In the genomic region with DNA sequence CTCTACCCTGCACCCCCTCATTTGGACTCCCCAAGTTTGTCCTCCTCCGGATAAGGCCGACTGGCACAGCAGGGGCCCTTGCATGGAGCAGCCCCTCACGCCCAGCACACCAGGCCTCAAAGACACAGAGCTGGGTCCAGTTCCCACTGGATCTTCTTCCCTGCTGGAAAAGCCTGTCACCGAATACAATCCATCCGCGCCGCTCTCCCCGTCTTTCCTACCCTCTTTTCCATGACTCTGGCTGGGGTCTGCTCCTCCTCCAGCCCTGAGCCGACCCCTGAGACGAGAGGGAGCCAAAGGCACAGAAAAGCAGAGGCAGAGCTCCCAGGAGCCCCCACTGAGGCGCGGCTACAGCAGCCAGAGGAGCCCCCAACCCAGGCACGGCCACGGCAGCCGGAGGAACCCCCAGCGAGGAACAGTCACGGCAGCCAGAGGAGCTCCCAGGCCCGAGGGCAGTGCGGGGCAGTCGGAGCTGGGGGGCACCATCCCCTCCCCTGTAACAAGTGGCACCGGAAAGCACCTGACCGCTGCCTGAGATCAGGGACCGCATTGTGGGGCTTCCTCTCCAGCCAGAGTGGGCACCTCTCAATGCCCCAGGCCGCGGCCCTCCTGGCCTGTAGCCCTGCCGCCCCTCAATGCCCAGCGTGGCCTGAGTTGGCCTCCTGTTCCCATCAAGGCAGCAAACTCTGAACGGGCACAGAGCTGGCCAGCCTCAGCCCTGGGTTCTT, we compare ENCODE assay signal across 18 cellular contexts. TPM values are rescaled to one million over a fixed set of nuclear protein-coding genes. Genes with fewer than 3 reads are reported as not detected.
DNase-seq lines count a peak whose midpoint lies in the region; ATAC-seq and TF ChIP-seq lines count a peak whose summit lies in the region.
"Had no signal": no experiment of that assay in that cellular context is flagged by ENCODE, and none has a peak within 500 bp of the region (broad histone marks: within the 10 kb centered on the region; RNA-seq: fewer than 3 reads in every experiment).

No MANE protein-coding gene starts in this region.

- H3K27me3 Mint-ChIP-seq in H9 (ENCODE audit: low read depth) (no peaks in the 10 kb centered on the region), chondrocyte (ENCODE audit: low read depth) (no peaks in the 10 kb centered on the region)

- no peak overlapping the region for H3K4ac ChIP-seq in H9 (ENCODE audit: low read depth, low read length)
- H3K4ac ChIP-seq in neuronal stem cell (ENCODE audit: low read length), result no peak overlapping the region

- no peak for TF ChIP-seq CTCF in H9 (conservative IDR thresholded peaks at IDR 0.05)
- no peak for TF ChIP-seq CTCF in chondrocyte (IDR thresholded peaks at IDR 0.05)

- H2AFZ ChIP-seq in H9 (ENCODE audit: low read length), result no peak overlapping the region
- H2AFZ ChIP-seq in neuronal stem cell (ENCODE audit: low read length), result no peak overlapping the region

- H2AK5ac ChIP-seq in H9 (ENCODE audit: insufficient read length, low read length) (no peak overlapping the region), neuronal stem cell (ENCODE audit: low read depth, low read length) (no peak overlapping the region)

- H3K18ac ChIP-seq in H9 (ENCODE audit: insufficient read length, low read depth, low read length) (no peak overlapping the region), neuronal stem cell (ENCODE audit: low read length) (peak overlapping the region; percentile 11)

- H3K4me3 Mint-ChIP-seq in H9 (no peak overlapping the region), chondrocyte (ENCODE audit: unreplicated experiment) (no peak overlapping the region)

- H3K27ac Mint-ChIP-seq in H9, result peak overlapping the region in 2 of 3 experiments; percentile 18 to 77; a peak in 1 of 7 replicates
- no peak overlapping the region for H3K27ac Mint-ChIP-seq in chondrocyte (ENCODE audit: unreplicated experiment)

- DNase-seq in H9 (no peak), chondrocyte (ENCODE audit: low spot score) (peak; percentile 89), neuronal stem cell (ENCODE audit: low spot score) (no peak), GM19238 (ENCODE audit: insufficient read length, low spot score) (no peak)
- DNase-seq: DMS 273 treated with DMSO at 0.1 percent for 48 hours, GDM1, HCEC 1CT, KG1, NCI-H1417 treated with DMSO at 0.1 percent for 48 hours, NCI-H1930, NCI-H446, NCI-H69, SHP77 treated with DMSO at 0.1 percent for 48 hours had no signal

- H2BK5ac ChIP-seq in H9 (ENCODE audit: insufficient read length, low read length) (no peak overlapping the region), neuronal stem cell (ENCODE audit: low read length) (no peak overlapping the region)

- no peak overlapping the region for H2BK20ac ChIP-seq in H9 (ENCODE audit: low read depth, low read length, poor library complexity, severe bottlenecking)

- no peak overlapping the region for H4K91ac ChIP-seq in H9 (ENCODE audit: insufficient read length, low read depth, low read length)
- H4K91ac ChIP-seq in neuronal stem cell (ENCODE audit: low read depth, low read length, poor library complexity), result no peak overlapping the region

- H3K79me2 ChIP-seq in H9 (ENCODE audit: insufficient read depth, low read length), result no peaks in the 10 kb centered on the region

- no peaks in the 10 kb centered on the region for H3K4me1 ChIP-seq in H9 (ENCODE audit: insufficient read depth, low read length)
- peaks cover 0 to 5% of the 10 kb centered on the region in 2 donors for H3K4me1 ChIP-seq in neuronal stem cell (ENCODE audit: control insufficient read depth in 2 of 2, insufficient read depth in 1 of 2, low read depth in 1 of 2, low read length in 2 of 2)
- H3K4me1 ChIP-seq: A549 had no signal

- no peak for ATAC-seq in GM18520 (IDR thresholded peaks at IDR 0.05; ENCODE audit: unreplicated experiment)
- ATAC-seq in HG02610 (IDR thresholded peaks at IDR 0.05; ENCODE audit: unreplicated experiment), result no peak
- ATAC-seq: A549, GM12878 had no signal

- no peak overlapping the region for H3K27ac ChIP-seq in H9 (ENCODE audit: insufficient read length, low read depth, low read length)
- H3K27ac ChIP-seq in neuronal stem cell (replicated peaks; ENCODE audit: low read length), result no peak overlapping the region
- H3K27ac ChIP-seq: A549, C4-2B had no signal

- H2BK120ac ChIP-seq in H9 (ENCODE audit: low read depth, low read length, poor library complexity, severe bottlenecking), result no peak overlapping the region
- H2BK120ac ChIP-seq in neuronal stem cell (ENCODE audit: low read depth, low read length), result no peak overlapping the region

- H3K23me2 ChIP-seq in H9 (ENCODE audit: insufficient read length, low read depth, low read length, poor library complexity, severe bottlenecking), result no peaks in the 10 kb centered on the region

- H3K4me2 ChIP-seq in H9 (ENCODE audit: insufficient read depth, insufficient read length, low read length), result no peak overlapping the region
- no peak overlapping the region for H3K4me2 ChIP-seq in neuronal stem cell (ENCODE audit: insufficient read depth, low read length, poor library complexity, severe bottlenecking)
- H3K4me2 ChIP-seq: A549 had no signal

- no peak overlapping the region for H3K14ac ChIP-seq in H9 (ENCODE audit: insufficient read depth, low read length)
- H3K14ac ChIP-seq in neuronal stem cell (ENCODE audit: low read length), result peak overlapping the region; percentile 17

- H3K4me1 Mint-ChIP-seq in H9 (peaks cover 0 to 6% of the 10 kb centered on the region in 2 experiments; a peak in 1 of 4 replicates), chondrocyte (ENCODE audit: low read depth) (no peaks in the 10 kb centered on the region)

- H3K36me3 ChIP-seq in neuronal stem cell (replicated peaks in 1 of 2; ENCODE audit: control insufficient read depth in 2 of 2, insufficient read depth in 2 of 2, low read length in 2 of 2), result peaks cover 34 to 54% of the 10 kb centered on the region in 2 donors

- H2BK12ac ChIP-seq in H9 (ENCODE audit: insufficient read length, low read depth, low read length) (no peak overlapping the region), neuronal stem cell (ENCODE audit: low read length) (no peak overlapping the region)

- peaks cover 5% of the 10 kb centered on the region for H4K20me1 ChIP-seq in H9 (ENCODE audit: control insufficient read depth, insufficient read depth, insufficient read length)

- H2BK15ac ChIP-seq in H9 (ENCODE audit: low read depth, low read length), result no peak overlapping the region
- H2BK15ac ChIP-seq in neuronal stem cell (ENCODE audit: low read length), result no peak overlapping the region

- no peaks in the 10 kb centered on the region for H3K79me1 ChIP-seq in H9 (ENCODE audit: insufficient read depth, low read depth, low read length, poor library complexity, severe bottlenecking)
- H3K79me1 ChIP-seq in neuronal stem cell (ENCODE audit: low read depth, low read length), result peaks cover 2% of the 10 kb centered on the region

- H3K36me3 Mint-ChIP-seq in H9 (ENCODE audit: insufficient read depth in 1 of 3, low read depth in 3 of 3), result peaks cover 23 to 57% (median 56%) of the 10 kb centered on the region in 3 experiments
- H3K36me3 Mint-ChIP-seq in chondrocyte (ENCODE audit: low read depth), result peaks cover 13% of the 10 kb centered on the region

- H3K56ac ChIP-seq in H9 (ENCODE audit: insufficient read length, low read depth, low read length), result no peak overlapping the region

- H3K23ac ChIP-seq in H9 (ENCODE audit: insufficient read length, low read depth, low read length) (no peak overlapping the region), neuronal stem cell (ENCODE audit: low read depth, low read length, poor library complexity) (peak overlapping the region; percentile 85)

- H3K9me3 ChIP-seq in H9 (ENCODE audit: control insufficient read depth, low read depth, low read length) (no peaks in the 10 kb centered on the region), neuronal stem cell (replicated peaks in 1 of 2; ENCODE audit: control insufficient read depth in 2 of 2, insufficient read depth in 1 of 2, low read depth in 1 of 2, low read length in 2 of 2) (peaks cover 0 to 8% of the 10 kb centered on the region in 2 donors)
- H3K9me3 ChIP-seq: A549 had no signal

- H3K9me3 Mint-ChIP-seq in H9 (peaks cover 3 to 11% of the 10 kb centered on the region in 2 experiments; a peak in 4 of 5 replicates), chondrocyte (ENCODE audit: low read depth) (no peaks in the 10 kb centered on the region)

- H3T11ph ChIP-seq in H9 (ENCODE audit: low read length), result no peak overlapping the region

- H3K9ac ChIP-seq in H9 (ENCODE audit: extremely low read depth, insufficient read length, low read length), result no peak overlapping the region
- H3K9ac ChIP-seq in neuronal stem cell (ENCODE audit: low read depth, low read length, poor library complexity), result no peak overlapping the region

- H4K5ac ChIP-seq in H9 (ENCODE audit: insufficient read length, low read depth, low read length), result no peak overlapping the region

- H4K8ac ChIP-seq in H9 (replicated peaks; ENCODE audit: insufficient read length, low read depth, low read length) (no peak overlapping the region), neuronal stem cell (ENCODE audit: low read depth, low read length) (no peak overlapping the region)

- no peaks in the 10 kb centered on the region for H3K27me3 ChIP-seq in H9 (ENCODE audit: insufficient read depth, low read length)
- H3K27me3 ChIP-seq in neuronal stem cell (ENCODE audit: control insufficient read depth in 3 of 3, insufficient read depth in 3 of 3, low read depth in 1 of 3, low read length in 3 of 3), result no peaks in the 10 kb centered on the region

- no peak overlapping the region for H3K4me3 ChIP-seq in neuronal stem cell (ENCODE audit: low read length in 2 of 2)
- H3K4me3 ChIP-seq: A549, GM12878 had no signal

- no CpG with 5 or more reads among the region's 28 CpGs for WGBS in H9 (ENCODE audit: extremely low coverage, insufficient read length, low lambda C conversion rate)
- 100% methylated on average over 1 of the region's 28 CpGs; no CpG with 5 or more reads in 1 of the 2 donors for WGBS in neuronal stem cell (ENCODE audit: extremely low coverage in 2 of 2, insufficient read length in 2 of 2, insufficient replicate concordance in 1 of 2), 2 donors

RNA-seq across cellular contexts. Expression of gene ALG12, which starts 12.0 kb away (rescaled TPM):
- total RNA-seq in H9 (2021) (19.2 and 20.6 TPM in 2 replicates), chondrocyte (18.7 to 27.3 TPM (median 20.6 TPM) in 3 replicates)
- 9.3 TPM for polyA plus RNA-seq in neuronal stem cell (2013, experiment 1 of 2)
- polyA plus RNA-seq in neuronal stem cell (2013, experiment 2 of 2), result 9.1 TPM

RNA-seq across cellular contexts. Expression of gene CRELD2, which starts 12.2 kb away (rescaled TPM):
- total RNA-seq in H9 (2021) (34.7 and 37.9 TPM in 2 replicates), chondrocyte (44.3 to 117 TPM (median 49.9 TPM) in 3 replicates)
- 12.6 TPM for polyA plus RNA-seq in neuronal stem cell (2013, experiment 1 of 2)
- polyA plus RNA-seq in neuronal stem cell (2013, experiment 2 of 2), result 12.2 TPM

RNA-seq across cellular contexts. Expression of gene ZBED4, which starts 52.6 kb away (rescaled TPM):
- 22.7 and 23.0 TPM in 2 replicates for total RNA-seq in H9 (2021)
- total RNA-seq in chondrocyte, result 15.3 to 17.6 TPM (median 17.6 TPM) in 3 replicates
- polyA plus RNA-seq in neuronal stem cell (2013, experiment 1 of 2), result 22.2 TPM
- polyA plus RNA-seq in neuronal stem cell (2013, experiment 2 of 2), result 22.3 TPM

RNA-seq across cellular contexts. Expression of gene PIM3, which starts 54.3 kb away (rescaled TPM):
- total RNA-seq in H9 (2021) (43.4 and 45.1 TPM in 2 replicates), chondrocyte (12.0 to 18.2 TPM (median 16.8 TPM) in 3 replicates)
- 38.0 TPM for polyA plus RNA-seq in neuronal stem cell (2013, experiment 1 of 2)
- polyA plus RNA-seq in neuronal stem cell (2013, experiment 2 of 2), result 37.0 TPM
